Comparison of ENCODE assay signal across 34 cellular contexts in the genomic region with DNA sequence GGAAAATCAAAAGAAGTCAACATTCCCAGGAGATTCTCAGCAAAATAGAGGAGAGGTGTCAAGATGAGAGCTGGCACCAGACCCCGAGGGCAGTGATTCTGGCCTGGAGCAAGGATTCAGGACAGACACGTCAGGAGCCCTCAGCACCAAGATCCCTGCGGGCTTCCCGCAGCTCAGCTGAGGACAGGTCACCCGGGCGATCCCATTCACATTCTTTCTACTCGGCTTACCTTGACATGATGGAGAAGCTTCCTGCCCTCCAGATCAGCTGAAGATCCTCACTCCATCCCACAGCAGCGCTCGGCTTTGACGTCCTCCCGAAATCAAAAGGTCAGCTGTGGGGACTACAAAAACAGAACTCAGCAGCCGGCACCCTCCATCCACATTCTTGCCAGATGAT.
"Had no signal": no experiment of that assay in that cellular context is flagged by ENCODE, and none has a peak within 500 bp of the region (broad histone marks: within the 10 kb centered on the region; RNA-seq: fewer than 3 reads in every experiment).

No MANE protein-coding gene starts in this region.

- H3K27ac ChIP-seq: adrenal gland, body of pancreas, coronary artery, dorsolateral prefrontal cortex, esophagus muscularis mucosa, foreskin keratinocyte, gastrocnemius medialis, heart left ventricle had no signal

- H3K4me3 ChIP-seq: adrenal gland, body of pancreas, coronary artery, dorsolateral prefrontal cortex, esophagus muscularis mucosa, gastrocnemius medialis, heart left ventricle had no signal

- H3K9me3 ChIP-seq: adrenal gland, body of pancreas, esophagus muscularis mucosa, gastrocnemius medialis had no signal

- H3K27me3 ChIP-seq: adrenal gland, body of pancreas, dorsolateral prefrontal cortex, esophagus muscularis mucosa, foreskin keratinocyte, gastrocnemius medialis, heart left ventricle had no signal

- H3K27ac Mint-ChIP-seq: activated CD4-positive, alpha-beta memory T cell treated with anti-CD3 and anti-CD28 coated beads for 36 hours; activated CD4-positive, alpha-beta T cell treated with anti-CD3 and anti-CD28 coated beads for 36 hours; activated CD4-positive, alpha-beta T cell treated with anti-CD3 and anti-CD28 coated beads, Interleukin-2, amount 10 ng/mL, durations not matched to agents 24 days and 14 days; activated CD8-positive, alpha-beta memory T cell treated with anti-CD3 and anti-CD28 coated beads, Interleukin-2, amount 10 ng/mL, durations not matched to agents 7 days and 5 days; activated CD8-positive, alpha-beta T cell treated with anti-CD3 and anti-CD28 coated beads, Interleukin-2, amount 10 ng/mL, durations not matched to agents 7 days and 5 days; activated naive CD4-positive, alpha-beta T cell treated with anti-CD3 and anti-CD28 coated beads for 36 hours; activated naive CD4-positive, alpha-beta T cell treated with anti-CD3 and anti-CD28 coated beads, Interleukin-2, amount 50 U/mL, for 24 hours; activated naive CD8-positive, alpha-beta T cell treated with anti-CD3 and anti-CD28 coated beads for 36 hours; activated naive CD8-positive, alpha-beta T cell treated with anti-CD3 and anti-CD28 coated beads, Interleukin-2, amount 50 U/mL, for 24 hours; activated T-helper 1 cell treated with anti-CD3 and anti-CD28 coated beads, Interleukin-12 subunit alpha, Interleukin-12 subunit beta, Interleukin-2, Interleukin-4 antibody, amounts not matched to agents 30 ng/mL and 10 ng/mL and 1 ng/mL, durations not matched to agents 14 hours and 24 hours and 36 hours; activated T-helper 2 cell treated with anti-CD3 and anti-CD28 coated beads, Interferon-gamma antibody, Interleukin-2, Interleukin-4, amounts not matched to agents 10 μg/mL and 5 μg/mL and 100 μg/mL, durations not matched to agents 14 hours and 24 hours and 36 hours; dendritic cell treated with granulocyte-macrophage colony-stimulating factor and Interleukin-4, amounts not matched to agents 40 ng/mL and 50 ng/mL, for 4 days; endodermal cell had no signal

- H3K4me1 Mint-ChIP-seq: activated CD4-positive, alpha-beta T cell treated with anti-CD3 and anti-CD28 coated beads for 36 hours; activated CD4-positive, alpha-beta T cell treated with anti-CD3 and anti-CD28 coated beads, Interleukin-2, amount 10 ng/mL, durations not matched to agents 24 days and 14 days; activated CD8-positive, alpha-beta memory T cell treated with anti-CD3 and anti-CD28 coated beads, Interleukin-2, amount 10 ng/mL, durations not matched to agents 7 days and 5 days; activated naive CD4-positive, alpha-beta T cell treated with anti-CD3 and anti-CD28 coated beads, Interleukin-2, amount 50 U/mL, for 24 hours; activated naive CD8-positive, alpha-beta T cell treated with anti-CD3 and anti-CD28 coated beads for 36 hours; activated naive CD8-positive, alpha-beta T cell treated with anti-CD3 and anti-CD28 coated beads, Interleukin-2, amount 50 U/mL, for 24 hours; central memory CD8-positive, alpha-beta T cell; endodermal cell had no signal

- H3K4me3 Mint-ChIP-seq: activated CD4-positive, alpha-beta memory T cell treated with anti-CD3 and anti-CD28 coated beads for 36 hours; activated CD4-positive, alpha-beta T cell treated with anti-CD3 and anti-CD28 coated beads for 36 hours; activated CD4-positive, alpha-beta T cell treated with anti-CD3 and anti-CD28 coated beads, Interleukin-2, amount 10 ng/mL, durations not matched to agents 24 days and 14 days; activated CD8-positive, alpha-beta memory T cell treated with anti-CD3 and anti-CD28 coated beads, Interleukin-2, amount 10 ng/mL, durations not matched to agents 7 days and 5 days; activated CD8-positive, alpha-beta T cell treated with anti-CD3 and anti-CD28 coated beads, Interleukin-2, amount 10 ng/mL, durations not matched to agents 7 days and 5 days; activated naive CD4-positive, alpha-beta T cell treated with anti-CD3 and anti-CD28 coated beads for 36 hours; activated naive CD4-positive, alpha-beta T cell treated with anti-CD3 and anti-CD28 coated beads, Interleukin-2, amount 50 U/mL, for 24 hours; activated naive CD8-positive, alpha-beta T cell treated with anti-CD3 and anti-CD28 coated beads for 36 hours; activated naive CD8-positive, alpha-beta T cell treated with anti-CD3 and anti-CD28 coated beads, Interleukin-2, amount 50 U/mL, for 24 hours; activated T-helper 1 cell treated with anti-CD3 and anti-CD28 coated beads, Interleukin-12 subunit alpha, Interleukin-12 subunit beta, Interleukin-2, Interleukin-4 antibody, amounts not matched to agents 30 ng/mL and 10 ng/mL and 1 ng/mL, durations not matched to agents 14 hours and 24 hours and 36 hours; central memory CD8-positive, alpha-beta T cell; dendritic cell treated with granulocyte-macrophage colony-stimulating factor and Interleukin-4, amounts not matched to agents 40 ng/mL and 50 ng/mL, for 4 days; endodermal cell had no signal

- H3K36me3 Mint-ChIP-seq: activated CD4-positive, alpha-beta memory T cell treated with anti-CD3 and anti-CD28 coated beads for 36 hours; activated CD8-positive, alpha-beta memory T cell treated with anti-CD3 and anti-CD28 coated beads, Interleukin-2, amount 10 ng/mL, durations not matched to agents 7 days and 5 days; activated naive CD4-positive, alpha-beta T cell treated with anti-CD3 and anti-CD28 coated beads, Interleukin-2, amount 50 U/mL, for 24 hours; activated naive CD8-positive, alpha-beta T cell treated with anti-CD3 and anti-CD28 coated beads for 36 hours had no signal

- H3K27me3 Mint-ChIP-seq: activated CD4-positive, alpha-beta memory T cell treated with anti-CD3 and anti-CD28 coated beads for 36 hours; activated CD4-positive, alpha-beta T cell treated with anti-CD3 and anti-CD28 coated beads for 36 hours; activated CD4-positive, alpha-beta T cell treated with anti-CD3 and anti-CD28 coated beads, Interleukin-2, amount 10 ng/mL, durations not matched to agents 24 days and 14 days; activated naive CD4-positive, alpha-beta T cell treated with anti-CD3 and anti-CD28 coated beads, Interleukin-2, amount 50 U/mL, for 24 hours; activated naive CD8-positive, alpha-beta T cell treated with anti-CD3 and anti-CD28 coated beads for 36 hours; central memory CD8-positive, alpha-beta T cell; dendritic cell treated with granulocyte-macrophage colony-stimulating factor and Interleukin-4, amounts not matched to agents 40 ng/mL and 50 ng/mL, for 4 days had no signal

- H3K4me1 ChIP-seq: adrenal gland, body of pancreas, esophagus muscularis mucosa, foreskin keratinocyte, heart left ventricle had no signal

- H3K9me3 Mint-ChIP-seq: activated CD4-positive, alpha-beta memory T cell treated with anti-CD3 and anti-CD28 coated beads for 36 hours; activated CD4-positive, alpha-beta T cell treated with anti-CD3 and anti-CD28 coated beads, Interleukin-2, amount 10 ng/mL, durations not matched to agents 24 days and 14 days; activated naive CD4-positive, alpha-beta T cell treated with anti-CD3 and anti-CD28 coated beads, Interleukin-2, amount 50 U/mL, for 24 hours; activated naive CD8-positive, alpha-beta T cell treated with anti-CD3 and anti-CD28 coated beads, Interleukin-2, amount 50 U/mL, for 24 hours; activated T-helper 1 cell treated with anti-CD3 and anti-CD28 coated beads, Interleukin-12 subunit alpha, Interleukin-12 subunit beta, Interleukin-2, Interleukin-4 antibody, amounts not matched to agents 30 ng/mL and 10 ng/mL and 1 ng/mL, durations not matched to agents 14 hours and 24 hours and 36 hours; activated T-helper 2 cell treated with anti-CD3 and anti-CD28 coated beads, Interferon-gamma antibody, Interleukin-2, Interleukin-4, amounts not matched to agents 10 μg/mL and 5 μg/mL and 100 μg/mL, durations not matched to agents 14 hours and 24 hours and 36 hours; central memory CD8-positive, alpha-beta T cell; dendritic cell treated with granulocyte-macrophage colony-stimulating factor and Interleukin-4, amounts not matched to agents 40 ng/mL and 50 ng/mL, for 4 days; endodermal cell had no signal

- ATAC-seq: activated CD4-positive, alpha-beta T cell treated with anti-CD3 and anti-CD28 coated beads for 36 hours; activated CD8-positive, alpha-beta memory T cell treated with anti-CD3 and anti-CD28 coated beads, Interleukin-2, amount 10 ng/mL, durations not matched to agents 7 days and 5 days; activated CD8-positive, alpha-beta T cell treated with anti-CD3 and anti-CD28 coated beads, Interleukin-2, amount 10 ng/mL, durations not matched to agents 7 days and 5 days; activated naive CD8-positive, alpha-beta T cell treated with anti-CD3 and anti-CD28 coated beads, Interleukin-2, amount 50 U/mL, for 24 hours; body of pancreas; foreskin keratinocyte; gastrocnemius medialis; heart left ventricle had no signal

- DNase-seq: activated CD4-positive, alpha-beta memory T cell treated with anti-CD3 and anti-CD28 coated beads for 36 hours; activated CD4-positive, alpha-beta T cell treated with anti-CD3 and anti-CD28 coated beads for 36 hours; activated CD4-positive, alpha-beta T cell treated with anti-CD3 and anti-CD28 coated beads, Interleukin-2, amount 10 ng/mL, durations not matched to agents 24 days and 14 days; activated CD4-positive, CD25-positive, alpha-beta regulatory T cell; activated CD4-positive, CD25-positive, alpha-beta regulatory T cell treated with anti-CD3 and anti-CD28 coated beads, Interleukin-2, amount 50 U/mL, for 72 hours; activated CD8-positive, alpha-beta memory T cell treated with anti-CD3 and anti-CD28 coated beads, Interleukin-2, amount 10 ng/mL, durations not matched to agents 7 days and 5 days; activated CD8-positive, alpha-beta memory T cell treated with anti-CD3 and anti-CD28 coated beads, Interleukin-2, amount 50 U/mL, for 4 hours; activated CD8-positive, alpha-beta T cell treated with anti-CD3 and anti-CD28 coated beads, Interleukin-2, amount 10 ng/mL, durations not matched to agents 7 days and 5 days; activated effector memory CD4-positive, alpha-beta T cell treated with anti-CD3 and anti-CD28 coated beads, Interleukin-2, amount 50 U/mL, for 16 hours; activated naive CD4-positive, alpha-beta T cell treated with anti-CD3 and anti-CD28 coated beads for 36 hours; activated naive CD8-positive, alpha-beta T cell treated with anti-CD3 and anti-CD28 coated beads for 36 hours; activated naive CD8-positive, alpha-beta T cell treated with anti-CD3 and anti-CD28 coated beads, Interleukin-2, amount 50 U/mL, for 24 hours; activated T-cell treated with anti-CD3 and anti-CD28 coated beads, Interleukin-2, amount 50 U/mL, for 1 hour; activated T-cell treated with anti-CD3 and anti-CD28 coated beads, Interleukin-2, amount 50 U/mL, for 48 hours; amygdala; body of pancreas; dorsolateral prefrontal cortex; effector memory CD4-positive, alpha-beta T cell; endodermal cell; erythroblast; foreskin keratinocyte; glutamatergic neuron; heart left ventricle; T-helper 1 cell; T-helper 2 cell had no signal
